In genomic region chr7:151062111-151062398, GRCh38 we compare ENCODE assay signal across 1 cellular context.
TF ChIP-seq lines count a peak whose summit lies in the region.

No MANE protein-coding gene starts in this region.

TF ChIP-seq in WTC11, 78 proteins besides CTCF, POLR2A, EP300 and RAD21 (continued from another document):
- TF ChIP-seq AR (CRISPR knock-in tag; IDR thresholded peaks at IDR 0.05), result no peak
- TF ChIP-seq JAZF1 (CRISPR knock-in tag; IDR thresholded peaks at IDR 0.05), result no peak
- TF ChIP-seq ESRRA (CRISPR knock-in tag; IDR thresholded peaks at IDR 0.05; ENCODE audit: borderline replicate concordance), result no peak
